Comparison of ENCODE assay signal across 1 cellular context in genomic region chr19:35202722-35203674, GRCh38.
TF ChIP-seq lines count a peak whose summit lies in the region.

No MANE protein-coding gene starts in this region.

TF ChIP-seq in H1, 55 proteins besides CTCF, POLR2A, EP300 and RAD21:
- TF ChIP-seq SRF (IDR thresholded peaks at IDR 0.05; ENCODE audit: low read depth, low read length): no peak
- peak; percentile 70 for TF ChIP-seq ASH2L (IDR thresholded peaks at IDR 0.05; ENCODE audit: low read length)
- TF ChIP-seq CBX5 (IDR thresholded peaks at IDR 0.05; ENCODE audit: low read depth, low read length): no peak
- TF ChIP-seq NANOG (IDR thresholded peaks at IDR 0.05; ENCODE audit: insufficient read depth, low read depth, low read length, poor library complexity, severe bottlenecking): peak; percentile 90
- TF ChIP-seq KDM4A (IDR thresholded peaks at IDR 0.05; ENCODE audit: low read depth, low read length, severe bottlenecking): peak; percentile 14
- TF ChIP-seq TBP (IDR thresholded peaks at IDR 0.05; ENCODE audit: low read depth, low read length): no peak
- TF ChIP-seq HDAC2 (IDR thresholded peaks at IDR 0.05; ENCODE audit: borderline replicate concordance in 1 of 2, low read depth in 2 of 2, low read length in 2 of 2): no peak
- no peak for TF ChIP-seq SAP30 (IDR thresholded peaks at IDR 0.05; ENCODE audit: insufficient read depth, insufficient replicate concordance, low read length)
- TF ChIP-seq POLR2AphosphoS5 (IDR thresholded peaks at IDR 0.05; ENCODE audit: low read depth, low read length): no peak
- TF ChIP-seq EGR1 (IDR thresholded peaks at IDR 0.05; ENCODE audit: borderline replicate concordance, low read depth, low read length): no peak
- TF ChIP-seq PHF8 (conservative IDR thresholded peaks at IDR 0.05; ENCODE audit: low read depth, low read length): no peak
- no peak for TF ChIP-seq RXRA (IDR thresholded peaks at IDR 0.05; ENCODE audit: insufficient read depth, low read depth, low read length)
- no peak; the same call in 1 of the 2 replicates for TF ChIP-seq ATF2 (IDR thresholded peaks at IDR 0.05; ENCODE audit: low read length)
- peak; percentile 62 for TF ChIP-seq SP1 (IDR thresholded peaks at IDR 0.05; ENCODE audit: low read depth, low read length)
- no peak for TF ChIP-seq BRCA1 (IDR thresholded peaks at IDR 0.05; ENCODE audit: low read depth, low read length)
- no peak for TF ChIP-seq CBX8 (IDR thresholded peaks at IDR 0.05; ENCODE audit: borderline replicate concordance, low read depth, low read length)
- TF ChIP-seq TAF1 (IDR thresholded peaks at IDR 0.05; ENCODE audit: low read depth, low read length): no peak
- no peak for TF ChIP-seq SIRT6 (IDR thresholded peaks at IDR 0.05; ENCODE audit: low read length)
- peak; percentile 58; the same call in 1 of the 2 replicates for TF ChIP-seq POU5F1 (IDR thresholded peaks at IDR 0.05; ENCODE audit: low read depth, low read length)
- no peak for TF ChIP-seq CEBPB (IDR thresholded peaks at IDR 0.05; ENCODE audit: low read depth, low read length)
- no peak for TF ChIP-seq NRF1 (IDR thresholded peaks at IDR 0.05; ENCODE audit: low read depth, low read length)
- TF ChIP-seq E2F6 (IDR thresholded peaks at IDR 0.05): peak; percentile 54; the same call in 1 of the 2 replicates
- TF ChIP-seq YY1 (IDR thresholded peaks at IDR 0.05; ENCODE audit: low read depth, low read length): no peak
- no peak for TF ChIP-seq KDM5A (IDR thresholded peaks at IDR 0.05; ENCODE audit: low read length)
- peak; percentile 79 for TF ChIP-seq USF2 (IDR thresholded peaks at IDR 0.05; ENCODE audit: low read length)
- TF ChIP-seq RFX5 (IDR thresholded peaks at IDR 0.05; ENCODE audit: borderline replicate concordance, low read depth, low read length): no peak
- peak; percentile 87 for TF ChIP-seq TEAD4 (IDR thresholded peaks at IDR 0.05; ENCODE audit: low read depth, low read length)
- no peak for TF ChIP-seq SIX5 (IDR thresholded peaks at IDR 0.05; ENCODE audit: low read depth, low read length)
- peak; percentile 84; the same call in 1 of the 2 replicates for TF ChIP-seq RBBP5 (IDR thresholded peaks at IDR 0.05; ENCODE audit: borderline replicate concordance, low read depth, low read length)
- TF ChIP-seq JUN (IDR thresholded peaks at IDR 0.05; ENCODE audit: low read depth, low read length): no peak
- TF ChIP-seq CHD1 (IDR thresholded peaks at IDR 0.05; ENCODE audit: low read depth, low read length): no peak
- TF ChIP-seq MAX (IDR thresholded peaks at IDR 0.05): peak; percentile 59; the same call in 1 of the 2 replicates
- no peak for TF ChIP-seq FOSL1 (IDR thresholded peaks at IDR 0.05; ENCODE audit: insufficient read depth, low read depth, low read length)
- no peak for TF ChIP-seq GTF2F1 (IDR thresholded peaks at IDR 0.05; ENCODE audit: borderline replicate concordance, low read depth, low read length)
TF ChIP-seq in H1: peak in this region for 10.
